Comparison of ENCODE assay signal across 16 cellular contexts in genomic region chr7:80347173-80347572, GRCh38.
DNase-seq lines count a peak whose midpoint lies in the region; ATAC-seq and TF ChIP-seq lines count a peak whose summit lies in the region.
"Had no signal": no experiment of that assay in that cellular context is flagged by ENCODE, and none has a peak within 500 bp of the region (broad histone marks: within the 10 kb centered on the region; RNA-seq: fewer than 3 reads in every experiment).

No MANE protein-coding gene starts in this region.

- H3K4me3 ChIP-seq in GM23248 (peak overlapping the region; percentile 20; the same call in 1 of the 2 replicates), gastroesophageal sphincter (no peak overlapping the region)
- H3K4me3 ChIP-seq: testis had no signal

- 0 to 8% methylated on average over 1 of the region's 1 CpG for WGBS in GM23248 (ENCODE audit: low coverage in 1 of 2, low lambda C conversion rate in 2 of 2, missing lambda C conversion rate in 2 of 2), 2 experiments
- WGBS in gastroesophageal sphincter (ENCODE audit: low coverage in 1 of 2), 2 donors = 64% methylated on average over 1 of the region's 1 CpG; no CpG with 5 or more reads in 1 of the 2 donors

- no peaks in the 10 kb centered on the region for H4K20me1 ChIP-seq in GM23248 (ENCODE audit: insufficient read depth)

- peak; percentile 67 for ATAC-seq in gastroesophageal sphincter
- ATAC-seq in sciatic nerve = peak; percentile 63
- ATAC-seq: left colon, T-cell had no signal

- H3K9me3 ChIP-seq in GM23248 (ENCODE audit: low read depth) (no peaks in the 10 kb centered on the region), gastroesophageal sphincter (no peaks in the 10 kb centered on the region)
- H3K9me3 ChIP-seq: neutrophil, testis had no signal

- in situ Hi-C loops in GM23248 (cut with MboI) = no loop called here

- H3K4me1 ChIP-seq in GM23248 (ENCODE audit: insufficient read depth) (peaks cover 26% of the 10 kb centered on the region), gastroesophageal sphincter (peaks cover 0 to 14% (median 4%) of the 10 kb centered on the region in 3 donors)
- H3K4me1 ChIP-seq: testis had no signal

- no peaks in the 10 kb centered on the region for H3K27me3 ChIP-seq in GM23248 (replicated peaks; ENCODE audit: insufficient read depth)
- H3K27me3 ChIP-seq in gastroesophageal sphincter = no peaks in the 10 kb centered on the region
- H3K27me3 ChIP-seq: neutrophil, testis had no signal

- no peak overlapping the region; the same call in 1 of the 2 replicates for H2AFZ ChIP-seq in GM23248

- H3K27ac ChIP-seq in GM23248 = peak overlapping the region; percentile 46
- peak overlapping the region in 1 of 4 donors; percentile 12 for H3K27ac ChIP-seq in gastroesophageal sphincter
- H3K27ac ChIP-seq: KMS-11, neutrophil, testis had no signal

- H3K9me2 ChIP-seq in GM23248 (ENCODE audit: insufficient read depth) = no peaks in the 10 kb centered on the region

- H3K9ac ChIP-seq in GM23248 = no peak overlapping the region
- H3K9ac ChIP-seq: KMS-11 had no signal

- no peak for TF ChIP-seq EP300 in gastroesophageal sphincter (IDR thresholded peaks at IDR 0.05)

- DNase-seq in GM23248 = peak; percentile 50
- DNase-seq in OCI-M1 (lab: John Stamatoyannopoulos, UW) = peak; percentile 84
- DNase-seq in sciatic nerve (ENCODE audit: low spot score) = no peak
- no peak for DNase-seq in nucleus accumbens (lab: John Stamatoyannopoulos, UW)
- DNase-seq in mesenteric fat pad (ENCODE audit: low spot score) = no peak
- DNase-seq in T-helper 2 cell = no peak
- DNase-seq: activated naive CD4-positive, alpha-beta T cell; AML-193; left colon; NCI-H1092 treated with DMSO at 0.1 percent for 48 hours; stimulated activated CD4-positive, alpha-beta T cell treated with anti-CD3 and anti-CD28 coated beads, Interleukin-15, amount 100 ng/mL, for 24 hours; T-cell; testis had no signal

- no peaks in the 10 kb centered on the region for H3K36me3 ChIP-seq in GM23248 (ENCODE audit: low read depth)
- no peaks in the 10 kb centered on the region for H3K36me3 ChIP-seq in gastroesophageal sphincter
- H3K36me3 ChIP-seq: neutrophil had no signal

- H3F3A ChIP-seq in GM23248 (ENCODE audit: insufficient read depth) = peaks cover 25% of the 10 kb centered on the region

- H3K4me2 ChIP-seq in GM23248 (ENCODE audit: unreplicated experiment) = peak overlapping the region; percentile 55
- H3K4me2 ChIP-seq: KMS-11 had no signal

- no peak for TF ChIP-seq CTCF in gastroesophageal sphincter (IDR thresholded peaks at IDR 0.05)

- H3K79me2 ChIP-seq in GM23248 (ENCODE audit: insufficient read depth) = no peaks in the 10 kb centered on the region

- no peak for TF ChIP-seq POLR2A in gastroesophageal sphincter (IDR thresholded peaks at IDR 0.05)

- intact Hi-C loops in sciatic nerve (cut with DNase I) = no loop called here

Comparison
In these comparisons a context has a peak if more than half of its experiments do, and no peak if none do; other contexts are left out.
1. DNase-seq: peak in GM23248 (single experiment) and OCI-M1 (single experiment); none in sciatic nerve (single experiment), nucleus accumbens (0 of 56), mesenteric fat pad (single experiment) and T-helper 2 cell (0 of 5).